Comparison of ENCODE assay signal across 1 cellular context in the genomic region with DNA sequence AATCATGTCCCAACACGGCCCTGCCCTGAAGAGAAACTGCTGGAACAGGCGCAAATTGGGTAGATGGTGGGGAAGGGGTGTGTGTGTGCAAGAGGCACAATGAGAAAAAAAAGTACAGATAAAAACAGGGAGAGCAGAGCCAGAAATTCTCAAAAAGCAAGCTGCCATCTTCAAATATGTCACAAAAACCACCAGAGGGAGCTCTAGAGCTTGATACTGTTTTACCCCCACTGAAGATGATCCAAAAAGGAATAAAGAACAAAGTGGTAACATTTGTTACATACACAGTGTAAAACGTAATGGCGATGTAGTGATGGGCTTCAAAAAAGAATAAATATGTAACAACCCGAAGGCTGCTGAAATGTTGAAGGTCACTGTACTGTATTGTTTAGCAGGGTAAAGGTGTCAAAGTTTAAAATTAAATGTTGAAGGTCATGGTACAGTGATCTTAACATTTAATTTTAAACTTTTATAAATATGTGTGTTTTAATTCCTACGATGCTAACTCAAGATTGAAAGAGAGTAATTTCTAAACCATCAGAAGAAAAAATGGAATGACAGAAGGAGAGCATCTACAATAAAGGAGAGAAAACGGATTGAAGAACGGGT.
TF ChIP-seq lines count a peak whose summit lies in the region.

No MANE protein-coding gene starts in this region.

TF ChIP-seq in GM12878, 131 proteins besides CTCF, POLR2A, EP300 and RAD21:
- TF ChIP-seq CEBPB (IDR thresholded peaks at IDR 0.05; ENCODE audit: borderline replicate concordance in 1 of 2, low read depth in 2 of 2, low read length in 2 of 2) (no peak), YY1 (IDR thresholded peaks at IDR 0.05; ENCODE audit: low read depth, low read length) (0 out of 2 replicates have a peak, but pooled peaks have one; percentile 56), SMC3 (IDR thresholded peaks at IDR 0.05; ENCODE audit: borderline replicate concordance, low read length) (peak; percentile 39; the same call in 1 of the 2 replicates)
